ENCODE assay signal across 22 cellular contexts in the genomic region with DNA sequence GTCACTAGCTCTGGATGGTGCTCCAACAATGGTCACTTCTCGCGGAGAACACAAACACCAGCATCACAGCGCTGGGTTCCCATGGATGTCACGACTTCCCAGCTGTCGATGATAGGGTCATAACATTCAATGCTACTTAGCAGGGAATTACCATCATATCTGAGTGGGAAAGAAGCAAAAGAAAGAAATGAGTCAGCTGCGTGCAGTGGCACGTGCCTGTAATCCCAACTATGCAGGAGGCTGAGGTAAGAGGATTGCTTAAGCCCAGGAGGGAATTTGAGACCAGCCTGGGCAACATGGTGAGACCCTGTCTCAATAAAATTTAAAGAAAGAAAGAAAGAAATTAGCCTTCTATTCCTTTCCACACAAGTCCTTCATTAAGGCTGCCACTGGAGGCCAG. TPM values are rescaled to one million over a fixed set of nuclear protein-coding genes. Genes with fewer than 3 reads are reported as not detected.
A peak's percentile ranks its signal among the peaks of the same experiment; 100 is the strongest.
DNase-seq lines count a peak whose midpoint lies in the region; ATAC-seq and TF ChIP-seq lines count a peak whose summit lies in the region.
"Had no signal": no experiment of that assay in that cellular context is flagged by ENCODE, and none has a peak within 500 bp of the region (broad histone marks: within the 10 kb centered on the region; RNA-seq: fewer than 3 reads in every experiment).

No MANE protein-coding gene starts in this region.

- H3K27ac Mint-ChIP-seq in MCF 10A (ENCODE audit: low read depth, unreplicated experiment) = no peak overlapping the region
- H3K27ac Mint-ChIP-seq in activated CD4-positive, alpha-beta T cell treated with anti-CD3 and anti-CD28 coated beads for 36 hours = no peak overlapping the region
- H3K27ac Mint-ChIP-seq: HFFc6 had no signal

- POLR2A ChIA-PET in MCF 10A (lab: Yijun Ruan, JAX) = interaction anchor here (0.6 kb wide), 1 partner anchor 12 kb away, joined by 3 read pairs; no protein-coding TSS in a partner anchor
- POLR2A ChIA-PET in activated CD4-positive, alpha-beta T cell treated with anti-CD3 and anti-CD28 coated beads for 36 hours (lab: Charles Lee) = no interaction called here

- H3K36me3 ChIP-seq in breast epithelium = no peaks in the 10 kb centered on the region

- no peaks in the 10 kb centered on the region for H3K27me3 Mint-ChIP-seq in MCF 10A (ENCODE audit: insufficient read depth, unreplicated experiment)
- H3K27me3 Mint-ChIP-seq in activated CD4-positive, alpha-beta T cell treated with anti-CD3 and anti-CD28 coated beads for 36 hours = no peaks in the 10 kb centered on the region
- H3K27me3 Mint-ChIP-seq: CD4-positive, alpha-beta T cell; CD8-positive, alpha-beta memory T cell had no signal

- H3K4me3 Mint-ChIP-seq in MCF 10A (ENCODE audit: unreplicated experiment) = no peak overlapping the region
- H3K4me3 Mint-ChIP-seq in activated CD4-positive, alpha-beta T cell treated with anti-CD3 and anti-CD28 coated beads for 36 hours = no peak overlapping the region
- H3K4me3 Mint-ChIP-seq: CD14-positive monocyte; CD4-positive, alpha-beta T cell; CD8-positive, alpha-beta memory T cell; HFFc6 had no signal

- H3K27ac ChIP-seq in breast epithelium = no peak overlapping the region
- H3K27ac ChIP-seq: 22Rv1; BLaER1 treated with 17β-estradiol and CSF1 and Interleukin-3, amounts not matched to agents 10 nM and 100 nM had no signal

- no peaks in the 10 kb centered on the region for H3K9me3 ChIP-seq in breast epithelium
- H3K9me3 ChIP-seq: BE2C; BLaER1 treated with 17β-estradiol and CSF1 and Interleukin-3, amounts not matched to agents 10 nM and 100 nM; HAP-1 had no signal

- no peaks in the 10 kb centered on the region for H3K27me3 ChIP-seq in breast epithelium
- H3K27me3 ChIP-seq: BE2C; BLaER1 treated with 17β-estradiol and CSF1 and Interleukin-3, amounts not matched to agents 10 nM and 100 nM had no signal

- intact Hi-C loops in MCF 10A (cut with micrococcal nuclease) = no loop called here
- intact Hi-C loops in breast epithelium (cut with DNase I; ENCODE audit: low total_unique reads) = no loop called here
- intact Hi-C loops in activated CD4-positive, alpha-beta T cell treated with anti-CD3 and anti-CD28 coated beads for 36 hours (cut with DNase I, micrococcal nuclease) = no loop called here

- BruUV-seq in MCF 10A (replicated peaks; lab: Mats Ljungman, UMichigan) = no TSS peak

- TF ChIP-seq CTCF in MCF 10A (IDR thresholded peaks at IDR 0.05; ENCODE audit: unreplicated experiment) (no peak), breast epithelium (IDR thresholded peaks at IDR 0.05) (no peak), epithelial cell of esophagus (IDR thresholded peaks at IDR 0.05; ENCODE audit: insufficient read depth, low read depth, low read length, missing control alignments) (no peak)

- H3K9me3 Mint-ChIP-seq in MCF 10A (ENCODE audit: unreplicated experiment) = no peaks in the 10 kb centered on the region
- H3K9me3 Mint-ChIP-seq in activated CD4-positive, alpha-beta T cell treated with anti-CD3 and anti-CD28 coated beads for 36 hours (ENCODE audit: low read depth) = no peaks in the 10 kb centered on the region
- H3K9me3 Mint-ChIP-seq: CD14-positive monocyte; CD4-positive, alpha-beta T cell; CD8-positive, alpha-beta memory T cell; HFFc6 had no signal

- no peaks in the 10 kb centered on the region for H3K4me1 ChIP-seq in breast epithelium
- H3K4me1 ChIP-seq: BE2C had no signal

- CTCF ChIA-PET in MCF 10A (lab: Yijun Ruan, JAX) = interaction anchor here (0.8 kb wide), 1 partner anchor 135 kb away, joined by 3 read pairs; no protein-coding TSS in a partner anchor
- CTCF ChIA-PET in activated CD4-positive, alpha-beta T cell treated with anti-CD3 and anti-CD28 coated beads for 36 hours (lab: Charles Lee) = interaction anchor here (0.7 kb wide), 1 partner anchor 317 kb away, joined by 3 read pairs; no protein-coding TSS in a partner anchor

- H3K4me3 ChIP-seq in breast epithelium (no peak overlapping the region), epithelial cell of esophagus (ENCODE audit: low read length) (no peak overlapping the region)
- H3K4me3 ChIP-seq: BLaER1 treated with 17β-estradiol and CSF1 and Interleukin-3, amounts not matched to agents 10 nM and 100 nM; HAP-1 had no signal

- no peak for TF ChIP-seq POLR2A in breast epithelium (IDR thresholded peaks at IDR 0.05)

- ATAC-seq in activated CD4-positive, alpha-beta T cell treated with anti-CD3 and anti-CD28 coated beads for 36 hours = no peak

- H3K36me3 Mint-ChIP-seq in MCF 10A (ENCODE audit: insufficient read depth, unreplicated experiment) = peaks cover 77% of the 10 kb centered on the region
- H3K36me3 Mint-ChIP-seq in activated CD4-positive, alpha-beta T cell treated with anti-CD3 and anti-CD28 coated beads for 36 hours (ENCODE audit: low read depth) = peaks cover 21% of the 10 kb centered on the region

- peaks cover 7% of the 10 kb centered on the region for H3K4me1 Mint-ChIP-seq in MCF 10A (ENCODE audit: insufficient read depth, unreplicated experiment)
- H3K4me1 Mint-ChIP-seq in activated CD4-positive, alpha-beta T cell treated with anti-CD3 and anti-CD28 coated beads for 36 hours = peaks cover 12% of the 10 kb centered on the region

- DNase-seq in MCF 10A (ENCODE audit: unreplicated experiment) (peak; percentile 14), breast epithelium (ENCODE audit: low spot score in 2 of 2) (no peak), epithelial cell of esophagus (ENCODE audit: low read depth) (peak; percentile 70), iris pigment epithelial cell (ENCODE audit: low read depth) (peak; percentile 3), NCI-H446 (lab: John Stamatoyannopoulos, UW) (no peak), DMS79 (lab: John Stamatoyannopoulos, UW) (no peak), NCI-H2227 treated with DMSO at 0.1 percent for 48 hours (lab: John Stamatoyannopoulos, UW) (no peak)
- no peak for DNase-seq in activated CD4-positive, alpha-beta T cell treated with anti-CD3 and anti-CD28 coated beads for 36 hours
- DNase-seq: ACHN; AML-193; BE2C; CD4-positive, alpha-beta T cell; CD8-positive, alpha-beta memory T cell; DMS 273 treated with DMSO at 0.1 percent for 48 hours; DMS79 treated with DMSO at 0.1 percent for 48 hours; GF-D8; GOT3; HFFc6 had no signal

RNA-seq across cellular contexts. Expression of a gene that starts 3.6 kb away (rescaled TPM):
- 11.2 and 13.5 TPM in 2 replicates for total RNA-seq in MCF 10A (2022)
- 1 to 10 TPM; 4.8 to 6.9 (median 5.6) TPM for total RNA-seq in breast epithelium
- 1 to 10 TPM; 6.8 to 7.4 TPM for total RNA-seq in activated CD4-positive, alpha-beta T cell treated with anti-CD3 and anti-CD28 coated beads for 36 hours

RNA-seq across cellular contexts. Expression of a gene that starts 34.5 kb away (rescaled TPM):
- total RNA-seq in MCF 10A (2022) (51.0 and 59.0 TPM in 2 replicates), breast epithelium (10 to 100 TPM; 21.3 to 26.4 (median 25.5) TPM)
- 10 to 100 TPM; 32.1 to 39.1 TPM for total RNA-seq in activated CD4-positive, alpha-beta T cell treated with anti-CD3 and anti-CD28 coated beads for 36 hours

Comparison
In these comparisons a context has a peak if more than half of its experiments do, and no peak if none do; other contexts are left out.
1. DNase-seq: peak in MCF 10A (single experiment), epithelial cell of esophagus (single experiment) and iris pigment epithelial cell (single experiment); none in breast epithelium (0 of 2), NCI-H446 (0 of 2), DMS79 (single experiment), NCI-H2227 treated with DMSO at 0.1 percent for 48 hours (single experiment) and activated CD4-positive, alpha-beta T cell treated with anti-CD3 and anti-CD28 coated beads for 36 hours (single experiment).